Comparison of ENCODE assay signal across 8 cellular contexts in genomic region chr19:1512671-1513491, GRCh38. TPM values are rescaled to one million over a fixed set of nuclear protein-coding genes. Genes with fewer than 3 reads are reported as not detected.
DNase-seq lines count a peak whose midpoint lies in the region; ATAC-seq and TF ChIP-seq lines count a peak whose summit lies in the region.

A gene with protein sequence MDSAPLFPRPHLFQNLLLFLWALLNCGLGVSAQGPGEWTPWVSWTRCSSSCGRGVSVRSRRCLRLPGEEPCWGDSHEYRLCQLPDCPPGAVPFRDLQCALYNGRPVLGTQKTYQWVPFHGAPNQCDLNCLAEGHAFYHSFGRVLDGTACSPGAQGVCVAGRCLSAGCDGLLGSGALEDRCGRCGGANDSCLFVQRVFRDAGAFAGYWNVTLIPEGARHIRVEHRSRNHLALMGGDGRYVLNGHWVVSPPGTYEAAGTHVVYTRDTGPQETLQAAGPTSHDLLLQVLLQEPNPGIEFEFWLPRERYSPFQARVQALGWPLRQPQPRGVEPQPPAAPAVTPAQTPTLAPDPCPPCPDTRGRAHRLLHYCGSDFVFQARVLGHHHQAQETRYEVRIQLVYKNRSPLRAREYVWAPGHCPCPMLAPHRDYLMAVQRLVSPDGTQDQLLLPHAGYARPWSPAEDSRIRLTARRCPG (minus strand): TSS chr19:1513019. CDS start chr19:1510943, 2,076 bp downstream.

- H3K36me3 ChIP-seq in duodenal mucosa (ENCODE audit: control insufficient read depth in 1 of 2, insufficient read depth in 2 of 2, low read length in 2 of 2) (no peaks in the 10 kb centered on the region), mucosa of stomach (ENCODE audit: control insufficient read depth, insufficient read depth, low read length) (no peaks in the 10 kb centered on the region)

- H3K4me3 ChIP-seq in AG10803 (ENCODE audit: low read length) (peak within 1 kb of the TSS; percentile 89), duodenal mucosa (ENCODE audit: low read depth in 1 of 2, low read length in 2 of 2) (peak within 1 kb of the TSS; percentile 70 to 81), mucosa of stomach (ENCODE audit: low read length) (peak within 1 kb of the TSS; percentile 14)

- H3K27ac Mint-ChIP-seq in IgD-negative memory B cell, result peak within 1 kb of the TSS in 1 of 3 donors; percentile 56
- H3K27ac Mint-ChIP-seq in activated CD4-positive, alpha-beta T cell treated with anti-CD3 and anti-CD28 coated beads for 36 hours, result no peak within 1 kb of the TSS

- peak within 1 kb of the TSS in 3 of 4 donors; percentile 21 to 73 (median 23) for H3K4me3 Mint-ChIP-seq in IgD-negative memory B cell
- H3K4me3 Mint-ChIP-seq in activated CD4-positive, alpha-beta T cell treated with anti-CD3 and anti-CD28 coated beads for 36 hours, result peak within 1 kb of the TSS; percentile 70

- POLR2A ChIA-PET in activated CD4-positive, alpha-beta T cell treated with anti-CD3 and anti-CD28 coated beads for 36 hours (lab: Charles Lee), result no interaction called here

- CTCF ChIA-PET in activated CD4-positive, alpha-beta T cell treated with anti-CD3 and anti-CD28 coated beads for 36 hours (lab: Charles Lee), result interaction anchor here (0.6 kb wide), 1 partner anchor 220 kb away, joined by 3 read pairs; no protein-coding TSS in a partner anchor

- H3K9ac ChIP-seq in duodenal mucosa (ENCODE audit: low read depth in 1 of 2, low read length in 2 of 2), result peak within 1 kb of the TSS; percentile 63 to 80
- H3K9ac ChIP-seq in mucosa of stomach (ENCODE audit: low read length), result peak within 1 kb of the TSS; percentile 66

- H3K4me1 ChIP-seq in duodenal mucosa (ENCODE audit: control insufficient read depth in 1 of 2, insufficient read depth in 2 of 2, low read length in 2 of 2) (peaks cover 25 to 28% of the 10 kb centered on the region in 2 donors), mucosa of stomach (ENCODE audit: control insufficient read depth, insufficient read depth, low read length) (peaks cover 4% of the 10 kb centered on the region)

- H3K4me1 Mint-ChIP-seq in IgD-negative memory B cell, result peaks cover 0 to 3% (median 2%) of the 10 kb centered on the region in 3 donors
- H3K4me1 Mint-ChIP-seq in activated CD4-positive, alpha-beta T cell treated with anti-CD3 and anti-CD28 coated beads for 36 hours, result peaks cover 8% of the 10 kb centered on the region

- peak; percentile 73 for DNase-seq in AG10803 (ENCODE audit: low read depth)
- peak; percentile 86 for DNase-seq in activated CD4-positive, alpha-beta T cell treated with anti-CD3 and anti-CD28 coated beads for 36 hours
- DNase-seq in stimulated activated naive CD4-positive, alpha-beta T cell treated with Interleukin-2 at 50 U/mL for 16 hours (lab: John Stamatoyannopoulos, UW), result peak; percentile 55
- DNase-seq in C1 segment of cervical spinal cord (lab: John Stamatoyannopoulos, UW), result no peak

- intact Hi-C loops in activated CD4-positive, alpha-beta T cell treated with anti-CD3 and anti-CD28 coated beads for 36 hours (cut with DNase I, micrococcal nuclease), result loop anchor here in 1 of 2 experiments (1.0 to 2.0 kb wide), 7 partner anchors 23 to 299 kb away; partner anchors contain the start of genes ATP8B3, C19orf25, DAZAP1 and PCSK4

- H3K27me3 ChIP-seq in duodenal mucosa (ENCODE audit: control insufficient read depth in 1 of 2, insufficient read depth in 2 of 2, low read length in 2 of 2) (peaks cover 5 to 18% of the 10 kb centered on the region in 2 donors), mucosa of stomach (ENCODE audit: control insufficient read depth, insufficient read depth, low read length) (peaks cover 26% of the 10 kb centered on the region)

- ATAC-seq in activated CD4-positive, alpha-beta T cell treated with anti-CD3 and anti-CD28 coated beads for 36 hours, result peak; percentile 87
- ATAC-seq in GM21825 (IDR thresholded peaks at IDR 0.05; ENCODE audit: unreplicated experiment), result no peak

- H3K9me3 Mint-ChIP-seq in IgD-negative memory B cell, result peaks cover 0 to 3% (median 2%) of the 10 kb centered on the region in 3 donors
- no peaks in the 10 kb centered on the region for H3K9me3 Mint-ChIP-seq in activated CD4-positive, alpha-beta T cell treated with anti-CD3 and anti-CD28 coated beads for 36 hours (ENCODE audit: low read depth)

- H3K27ac ChIP-seq in duodenal mucosa (ENCODE audit: low read depth, low read length), result no peak within 1 kb of the TSS

- no peak for TF ChIP-seq CTCF in AG10803 (conservative IDR thresholded peaks at IDR 0.05; ENCODE audit: low read length)

- H3K27me3 Mint-ChIP-seq in IgD-negative memory B cell, result peaks cover 32% of the 10 kb centered on the region
- H3K27me3 Mint-ChIP-seq in activated CD4-positive, alpha-beta T cell treated with anti-CD3 and anti-CD28 coated beads for 36 hours, result no peaks in the 10 kb centered on the region

- H3K9me3 ChIP-seq in duodenal mucosa (ENCODE audit: control insufficient read depth in 1 of 2, low read length in 2 of 2), result no peaks in the 10 kb centered on the region
- no peaks in the 10 kb centered on the region for H3K9me3 ChIP-seq in mucosa of stomach (ENCODE audit: control insufficient read depth, low read length)

- H3K36me3 Mint-ChIP-seq in IgD-negative memory B cell, result peaks cover under 1% of the 10 kb centered on the region
- H3K36me3 Mint-ChIP-seq in activated CD4-positive, alpha-beta T cell treated with anti-CD3 and anti-CD28 coated beads for 36 hours (ENCODE audit: low read depth), result no peaks in the 10 kb centered on the region

RNA-seq across cellular contexts. Expression of the gene that starts here (rescaled TPM):
- polyA plus RNA-seq in IgD-negative memory B cell, result 0.21 TPM
- 1 to 10 TPM; 2.5 to 3.8 TPM for total RNA-seq in activated CD4-positive, alpha-beta T cell treated with anti-CD3 and anti-CD28 coated beads for 36 hours

Comparison
In these comparisons a context has a peak if more than half of its experiments do, and no peak if none do; other contexts are left out.
1. DNase-seq: peak in AG10803 (single experiment), activated CD4-positive, alpha-beta T cell treated with anti-CD3 and anti-CD28 coated beads for 36 hours (single experiment) and stimulated activated naive CD4-positive, alpha-beta T cell treated with Interleukin-2 at 50 U/mL for 16 hours (single experiment); none in C1 segment of cervical spinal cord (0 of 14).
2. H3K4me3 ChIP-seq: peak in every context shown above with its lines; median percentile 89 in AG10803; 76 in duodenal mucosa; 14 in mucosa of stomach.